ENCODE assay signal across 1 cellular context in the genomic region with DNA sequence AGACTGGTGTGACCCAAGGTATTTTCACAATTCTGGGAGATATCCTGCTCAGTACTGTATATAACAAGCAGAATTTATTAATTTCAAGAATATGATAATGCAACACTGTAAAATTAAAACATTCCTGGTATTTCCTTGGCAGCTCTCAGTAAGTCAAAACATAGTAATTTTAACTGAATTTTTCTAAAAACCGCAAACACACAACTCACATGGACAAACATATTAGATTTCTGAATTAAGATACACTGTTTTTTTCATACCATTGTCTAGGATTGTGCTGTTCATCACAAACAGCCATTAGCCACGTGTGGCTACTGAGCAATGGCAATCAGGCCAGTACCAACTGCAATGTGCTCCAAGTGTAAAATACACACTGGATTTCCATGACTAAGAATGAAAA.
TF ChIP-seq lines count a peak whose summit lies in the region.

No MANE protein-coding gene starts in this region.

TF ChIP-seq in WTC11, 78 proteins besides CTCF, POLR2A, EP300 and RAD21 (continued from another document):
- TF ChIP-seq USF2 (CRISPR knock-in tag; IDR thresholded peaks at IDR 0.05): no peak
